Comparison of ENCODE assay signal across 20 cellular contexts in genomic region chrX:108834036-108834435, GRCh38.
"Had no signal": no experiment of that assay in that cellular context is flagged by ENCODE, and none has a peak within 500 bp of the region (broad histone marks: within the 10 kb centered on the region; RNA-seq: fewer than 3 reads in every experiment).

No MANE protein-coding gene starts in this region.

- H3K4me1 ChIP-seq: adrenal gland, ascending aorta, left lung, right lobe of liver, transverse colon had no signal

- H3K4me3 ChIP-seq: adrenal gland, ascending aorta, left lung, lung, right lobe of liver, skin epidermis, transverse colon had no signal

- H3K9me3 ChIP-seq: adrenal gland, ascending aorta, left lung, right lobe of liver, transverse colon had no signal

- DNase-seq: activated CD4-positive, alpha-beta T cell treated with anti-CD3 and anti-CD28 coated beads for 36 hours; activated CD4-positive, alpha-beta T cell treated with anti-CD3 and anti-CD28 coated beads, Interleukin-2, amount 50 U/mL, for 4 hours; activated CD8-positive, alpha-beta memory T cell treated with anti-CD3 and anti-CD28 coated beads, Interleukin-2, amount 50 U/mL, for 48 hours; activated naive CD4-positive, alpha-beta T cell; activated T-cell treated with anti-CD3 and anti-CD28 coated beads, Interleukin-2, amount 50 U/mL, for 4 hours; adrenal gland; central memory CD4-positive, alpha-beta T cell; dermis blood vessel endothelial cell; effector memory CD4-positive, alpha-beta T cell; foreskin melanocyte; left lung; naive B cell; occipital lobe; right lobe of liver; stimulated activated CD4-positive, alpha-beta T cell treated with anti-CD3 and anti-CD28 coated beads, Interleukin-2, amount 100 ng/mL, for 24 hours; stimulated activated naive CD8-positive, alpha-beta T cell treated with anti-CD3 and anti-CD28 coated beads, Interleukin-15, amount 100 ng/mL, for 72 hours; transverse colon had no signal

- H3K27me3 ChIP-seq: adrenal gland, ascending aorta, right lobe of liver, transverse colon had no signal

- H3K36me3 ChIP-seq: adrenal gland, ascending aorta, left lung, right lobe of liver, transverse colon had no signal

- H3K27ac ChIP-seq: adrenal gland, ascending aorta, left lung, right lobe of liver, skin epidermis, transverse colon had no signal
